ENCODE assay signal across 8 cellular contexts in the genomic region with DNA sequence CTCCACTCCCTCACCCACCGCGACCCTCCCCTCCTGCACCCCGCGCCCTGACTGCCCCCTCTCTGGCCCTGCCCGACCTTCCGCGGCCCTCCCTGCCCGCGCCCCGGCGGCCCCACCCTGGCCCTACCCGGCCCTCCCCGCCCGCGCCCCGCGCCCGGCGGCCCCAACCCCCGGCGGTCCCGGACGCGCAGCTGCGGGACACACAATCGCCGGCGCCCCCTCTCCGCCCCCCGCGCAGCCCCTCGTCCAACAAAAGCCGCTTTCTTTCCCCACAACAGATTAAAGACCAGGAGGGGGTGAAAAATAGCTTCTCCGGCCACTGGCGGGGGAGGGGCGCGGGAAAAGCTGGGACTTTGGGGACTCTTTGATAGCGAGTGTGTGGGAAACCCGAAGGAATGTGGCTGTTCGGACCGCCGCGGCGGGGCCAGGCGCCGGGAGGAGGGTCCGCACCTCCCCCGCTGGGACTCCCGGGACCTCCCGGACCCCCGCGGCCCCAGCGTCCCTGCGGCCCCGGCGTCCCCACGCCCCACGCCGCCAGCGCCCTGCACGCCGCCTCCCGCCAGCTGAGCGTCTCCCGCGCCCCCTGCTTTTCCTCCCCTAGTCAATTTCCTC. TPM values are rescaled to one million over a fixed set of nuclear protein-coding genes. Genes with fewer than 3 reads are reported as not detected.
DNase-seq lines count a peak whose midpoint lies in the region; ATAC-seq and TF ChIP-seq lines count a peak whose summit lies in the region.

No MANE protein-coding gene starts in this region.

- no peaks in the 10 kb centered on the region for H3K36me3 ChIP-seq in Caco-2 (ENCODE audit: control insufficient read depth, insufficient read depth, low read length)
- no peaks in the 10 kb centered on the region for H3K36me3 ChIP-seq in WERI-Rb-1
- H3K36me3 ChIP-seq in cardiac muscle cell = no peaks in the 10 kb centered on the region
- no peaks in the 10 kb centered on the region for H3K36me3 ChIP-seq in trophoblast cell (ENCODE audit: control insufficient read depth in 1 of 2, insufficient read depth in 2 of 2, low read length in 2 of 2)

- no peak for ATAC-seq in HG03280 (IDR thresholded peaks at IDR 0.05; ENCODE audit: unreplicated experiment)

- peak overlapping the region; percentile 99 for H2BK12ac ChIP-seq in trophoblast cell (ENCODE audit: low read length)

- H4K91ac ChIP-seq in trophoblast cell (ENCODE audit: low read depth, low read length) = peak overlapping the region; percentile 78

- H3K36me3 Mint-ChIP-seq in Caco-2 (ENCODE audit: insufficient read depth, unreplicated experiment) = peaks cover 13% of the 10 kb centered on the region

- DNase-seq in Caco-2 (peak in 1 of 2 experiments; percentile 49), WERI-Rb-1 (peak; percentile 50), cardiac muscle cell (ENCODE audit: low read depth in 1 of 2, low spot score in 1 of 2) (peak in 1 of 2 donors; percentile 68), trophoblast cell (peak in 1 of 2 donors; percentile 31), HK-2 (ENCODE audit: unreplicated experiment) (no peak), NCI-H2171 (lab: John Stamatoyannopoulos, UW) (no peak), T-helper 9 cell (no peak)

- H3K4me3 Mint-ChIP-seq in Caco-2 (ENCODE audit: unreplicated experiment) = peak overlapping the region; percentile 93

- CTCF ChIA-PET in Caco-2 (lab: Charles Lee) = interaction anchor here (0.7 to 1.5 kb wide), 3 partner anchors 9 to 156 kb away, joined by 3 read pairs; no protein-coding TSS in a partner anchor

- peak overlapping the region; percentile 83 for H3K27ac ChIP-seq in WERI-Rb-1
- peak overlapping the region; percentile 99 for H3K27ac ChIP-seq in cardiac muscle cell
- H3K27ac ChIP-seq in trophoblast cell (ENCODE audit: low read depth, low read length) = peak overlapping the region; percentile 52

- peak overlapping the region; percentile 96 for H2AK5ac ChIP-seq in trophoblast cell (ENCODE audit: low read length)

- peaks cover 32% of the 10 kb centered on the region for H3K79me1 ChIP-seq in trophoblast cell (ENCODE audit: low read length)

- TF ChIP-seq CTCF in Caco-2 (IDR thresholded peaks at IDR 0.05; ENCODE audit: insufficient read depth in 1 of 2, low read depth in 1 of 2, low read length in 1 of 2, severe bottlenecking in 1 of 2, unreplicated experiment in 1 of 2) (no peak), WERI-Rb-1 (IDR thresholded peaks at IDR 0.05; ENCODE audit: low read depth, low read length) (no peak), cardiac muscle cell (IDR thresholded peaks at IDR 0.05; ENCODE audit: low read depth, low read length) (no peak)

- H3K14ac ChIP-seq in trophoblast cell (ENCODE audit: low read length) = peak overlapping the region; percentile 81

- H3K4me1 ChIP-seq in Caco-2 = peaks cover 25% of the 10 kb centered on the region
- H3K4me1 ChIP-seq in cardiac muscle cell (ENCODE audit: low read depth) = peaks cover 35% of the 10 kb centered on the region
- H3K4me1 ChIP-seq in trophoblast cell (ENCODE audit: control insufficient read depth in 1 of 2, insufficient read depth in 2 of 2, low read length in 2 of 2) = peaks cover 23 to 24% of the 10 kb centered on the region in 2 experiments

- no peaks in the 10 kb centered on the region for H3K9me3 ChIP-seq in Caco-2
- no peaks in the 10 kb centered on the region for H3K9me3 ChIP-seq in WERI-Rb-1 (ENCODE audit: severe bottlenecking)
- no peaks in the 10 kb centered on the region for H3K9me3 ChIP-seq in cardiac muscle cell (ENCODE audit: low read depth)
- no peaks in the 10 kb centered on the region for H3K9me3 ChIP-seq in trophoblast cell (ENCODE audit: insufficient read depth, low read depth, low read length)

- peak overlapping the region; percentile 97 for H3K27ac Mint-ChIP-seq in Caco-2 (ENCODE audit: unreplicated experiment)

- H3K4ac ChIP-seq in trophoblast cell (ENCODE audit: low read depth, low read length) = peak overlapping the region; percentile 37

- POLR2A ChIA-PET in Caco-2 (lab: Charles Lee) = interaction anchor here (0.6 to 1.0 kb wide), 3 partner anchors 8 to 28 kb away, joined by 4 to 12 read pairs (median 6); a partner anchor contains a TSS

- peak overlapping the region; percentile 82 for H4K12ac ChIP-seq in trophoblast cell (ENCODE audit: low read depth, low read length)

- no peaks in the 10 kb centered on the region for H3K9me3 Mint-ChIP-seq in Caco-2 (ENCODE audit: unreplicated experiment)

- H3K27me3 Mint-ChIP-seq in Caco-2 (ENCODE audit: insufficient read depth, unreplicated experiment) = no peaks in the 10 kb centered on the region

- H3K4me3 ChIP-seq in Caco-2 (ENCODE audit: low read depth, low read length) = peak overlapping the region; percentile 48
- peak overlapping the region; percentile 67 for H3K4me3 ChIP-seq in WERI-Rb-1 (ENCODE audit: low read depth, low read length)
- peak overlapping the region; percentile 35 for H3K4me3 ChIP-seq in cardiac muscle cell
- peak overlapping the region; percentile 50 for H3K4me3 ChIP-seq in trophoblast cell (ENCODE audit: low read depth, low read length)

- H3K4me1 Mint-ChIP-seq in Caco-2 (ENCODE audit: low read depth, unreplicated experiment) = peaks cover 26% of the 10 kb centered on the region

- H4K8ac ChIP-seq in trophoblast cell (ENCODE audit: low read depth, low read length) = peak overlapping the region; percentile 72

- H3K79me2 ChIP-seq in trophoblast cell (ENCODE audit: control insufficient read depth, insufficient read depth, low read length, poor library complexity) = peaks cover 10% of the 10 kb centered on the region

- H3K18ac ChIP-seq in trophoblast cell (ENCODE audit: low read length) = peak overlapping the region; percentile 98

- intact Hi-C loops in Caco-2 (cut with micrococcal nuclease; ENCODE audit: unreplicated experiment) = no loop called here

- peak overlapping the region; percentile 93 for H2BK5ac ChIP-seq in trophoblast cell (ENCODE audit: low read depth, low read length, poor library complexity)

- H3K27me3 ChIP-seq in Caco-2 (replicated peaks; ENCODE audit: control insufficient read depth, insufficient read depth, low read length) (no peaks in the 10 kb centered on the region), WERI-Rb-1 (ENCODE audit: insufficient read depth, low read depth, severe bottlenecking) (no peaks in the 10 kb centered on the region), cardiac muscle cell (no peaks in the 10 kb centered on the region), trophoblast cell (ENCODE audit: insufficient read depth, low read length) (no peaks in the 10 kb centered on the region)

- no CpG with 5 or more reads among the region's 66 CpGs for WGBS in trophoblast cell (ENCODE audit: extremely low coverage, insufficient coverage, insufficient read length)

- no peak overlapping the region for H3K23ac ChIP-seq in trophoblast cell (ENCODE audit: low read length)

- H3K9ac ChIP-seq in trophoblast cell (ENCODE audit: low read length) = peak overlapping the region; percentile 59

- no TSS peak for BruUV-seq in Caco-2 (replicated peaks; lab: Mats Ljungman, UMichigan)

- peak overlapping the region; percentile 74 for H2BK120ac ChIP-seq in trophoblast cell (ENCODE audit: insufficient read depth, low read length, poor library complexity)

- peak overlapping the region; percentile 68 for H3K4me2 ChIP-seq in trophoblast cell (ENCODE audit: low read length)

- peak overlapping the region; percentile 83 for H2AFZ ChIP-seq in trophoblast cell (ENCODE audit: insufficient read depth, low read length, poor library complexity)

RNA-seq across cellular contexts. Expression of a gene that starts 8.8 kb away (rescaled TPM):
- 13.7 and 18.0 TPM in 2 replicates for total RNA-seq in Caco-2 (2022)
- total RNA-seq in cardiac muscle cell = 698 and 784 TPM in 2 replicates
- 703 and 1,027 TPM in 2 replicates for polyA plus RNA-seq in cardiac muscle cell
- 335 and 340 TPM in 2 replicates for polyA plus RNA-seq in trophoblast cell (2013)

RNA-seq across cellular contexts. Expression of a gene that starts 37.1 kb away (rescaled TPM):
- total RNA-seq in Caco-2 (2022) (9.1 and 9.5 TPM in 2 replicates), cardiac muscle cell (2.1 and 2.5 TPM in 2 replicates)
- 2.2 and 2.7 TPM in 2 replicates for polyA plus RNA-seq in cardiac muscle cell
- polyA plus RNA-seq in trophoblast cell (2013) = 1.2 and 1.3 TPM in 2 replicates

Comparison
In these comparisons a context has a peak if more than half of its experiments do, and no peak if none do; other contexts are left out.
1. RNA of a gene that starts 8.8 kb away (total RNA-seq): 698 to 784 TPM in cardiac muscle cell; 13.7 to 18.0 TPM in Caco-2; every median in the first group is over 10 times any median in the second.
2. Peak in every context shown above with its lines, with median percentiles within 50 percentile points of each other: H3K4me3 ChIP-seq and H3K27ac ChIP-seq.